In the genomic region with DNA sequence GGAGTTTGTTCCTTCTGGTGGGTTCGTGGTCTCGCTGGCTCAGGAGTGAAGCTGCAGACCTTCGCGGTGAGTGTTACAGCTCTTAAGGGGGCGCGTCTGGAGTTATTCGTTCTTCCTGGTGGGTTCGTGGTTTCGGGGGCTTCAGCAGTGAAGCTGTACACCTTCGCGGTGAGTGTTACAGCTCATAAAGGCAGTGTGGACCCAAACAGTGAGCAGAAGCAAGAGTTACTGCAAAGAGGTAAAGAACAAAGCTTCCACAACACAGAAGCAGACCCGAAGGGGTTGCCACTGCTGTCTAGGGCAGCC, we compare ENCODE assay signal across 13 cellular contexts. TPM values are rescaled to one million over a fixed set of nuclear protein-coding genes. Genes with fewer than 3 reads are reported as not detected.
DNase-seq lines count a peak whose midpoint lies in the region; ATAC-seq and TF ChIP-seq lines count a peak whose summit lies in the region.
"Not testable (repeated sequence)": the region's sequence is repeated elsewhere in the genome, so short reads cannot be mapped to it uniquely, and the experiment has no call there.
"Had no signal": no experiment of that assay in that cellular context is flagged by ENCODE, and none has a peak within 500 bp of the region (broad histone marks: within the 10 kb centered on the region; RNA-seq: fewer than 3 reads in every experiment).

No MANE protein-coding gene starts in this region.

- H3K4me1 ChIP-seq in DND-41 (ENCODE audit: insufficient read depth, low read length); neural progenitor cell: not testable (repeated sequence)

- not testable (repeated sequence) for H3K79me2 ChIP-seq in DND-41 (ENCODE audit: insufficient read depth, low read length); neural progenitor cell (ENCODE audit: low read depth)

- POLR2A ChIA-PET in T-cell (lab: Charles Lee), result interaction anchor here in 1 of 2 donors (0.5 to 0.7 kb wide), 2 partner anchors 1183 to 1384 kb away, joined by 3 read pairs; no protein-coding TSS in a partner anchor
- POLR2A ChIA-PET in activated naive CD8-positive, alpha-beta T cell treated with anti-CD3 and anti-CD28 coated beads, Interleukin-2, amount 10 ng/mL, durations not matched to agents 7 days and 5 days (lab: Charles Lee), result interaction anchor here (0.9 to 1.4 kb wide), 4 partner anchors 31 to 60 kb away, joined by 3 to 7 read pairs (median 4); no protein-coding TSS in a partner anchor
- POLR2A ChIA-PET in naive thymus-derived CD8-positive, alpha-beta T cell (lab: Charles Lee), result interaction anchor here (0.8 to 0.9 kb wide), 2 partner anchors 40 to 60 kb away, joined by 3 to 5 read pairs; no protein-coding TSS in a partner anchor

- not testable (repeated sequence) for H3K27me3 ChIP-seq in DND-41 (ENCODE audit: insufficient read depth, low read length, poor library complexity)
- peaks cover 11% of the 10 kb centered on the region for H3K27me3 ChIP-seq in neural progenitor cell

- H3K27ac Mint-ChIP-seq in T-cell; activated naive CD8-positive, alpha-beta T cell treated with anti-CD3 and anti-CD28 coated beads, Interleukin-2, amount 10 ng/mL, durations not matched to agents 7 days and 5 days; neural progenitor cell: not testable (repeated sequence)
- peak overlapping the region in 1 of 10 donors; percentile 37 for H3K27ac Mint-ChIP-seq in naive thymus-derived CD8-positive, alpha-beta T cell
- H3K27ac Mint-ChIP-seq in stimulated activated naive CD8-positive, alpha-beta T cell treated with anti-CD3 and anti-CD28 coated beads, Interleukin-15, Interleukin-2, amounts not matched to agents 100 ng/mL and 50 ng/mL, for 24 hours, result peak overlapping the region; percentile 14

- peak overlapping the region in 2 of 3 donors; percentile 6 to 32 for H3K4me3 Mint-ChIP-seq in T-cell
- H3K4me3 Mint-ChIP-seq in activated naive CD8-positive, alpha-beta T cell treated with anti-CD3 and anti-CD28 coated beads, Interleukin-2, amount 10 ng/mL, durations not matched to agents 7 days and 5 days, result peak overlapping the region; percentile 31
- H3K4me3 Mint-ChIP-seq in naive thymus-derived CD8-positive, alpha-beta T cell, result peak overlapping the region; percentile 21 to 76 (median 64)
- H3K4me3 Mint-ChIP-seq in neural progenitor cell; stimulated activated naive CD8-positive, alpha-beta T cell treated with anti-CD3 and anti-CD28 coated beads, Interleukin-15, Interleukin-2, amounts not matched to agents 100 ng/mL and 50 ng/mL, for 24 hours: not testable (repeated sequence)

- H3K4me1 Mint-ChIP-seq in T-cell; activated naive CD8-positive, alpha-beta T cell treated with anti-CD3 and anti-CD28 coated beads, Interleukin-2, amount 10 ng/mL, durations not matched to agents 7 days and 5 days; neural progenitor cell; stimulated activated naive CD8-positive, alpha-beta T cell treated with anti-CD3 and anti-CD28 coated beads, Interleukin-15, Interleukin-2, amounts not matched to agents 100 ng/mL and 50 ng/mL, for 24 hours (ENCODE audit: low read depth): not testable (repeated sequence)
- peaks cover 3 to 11% (median 7%) of the 10 kb centered on the region in 4 donors for H3K4me1 Mint-ChIP-seq in naive thymus-derived CD8-positive, alpha-beta T cell

- not testable (repeated sequence) for H3K9me3 Mint-ChIP-seq in T-cell; activated naive CD8-positive, alpha-beta T cell treated with anti-CD3 and anti-CD28 coated beads, Interleukin-2, amount 10 ng/mL, durations not matched to agents 7 days and 5 days; naive thymus-derived CD8-positive, alpha-beta T cell; neural progenitor cell; stimulated activated naive CD8-positive, alpha-beta T cell treated with anti-CD3 and anti-CD28 coated beads, Interleukin-15, Interleukin-2, amounts not matched to agents 100 ng/mL and 50 ng/mL, for 24 hours

- not testable (repeated sequence) for H3K4me3 ChIP-seq in DND-41 (ENCODE audit: low read depth in 1 of 2, low read length in 2 of 2); neural progenitor cell

- H2AFZ ChIP-seq in DND-41 (ENCODE audit: low read depth, low read length) (0 out of 2 replicates have a peak overlapping the region, but pooled peaks have one; percentile 16), neural progenitor cell (replicated peaks) (peak overlapping the region; percentile 71)

- H3K9ac ChIP-seq in DND-41 (ENCODE audit: low read depth, low read length); neural progenitor cell: not testable (repeated sequence)

- peaks cover 9 to 19% of the 10 kb centered on the region in 2 donors for H3K27me3 Mint-ChIP-seq in T-cell
- H3K27me3 Mint-ChIP-seq in activated naive CD8-positive, alpha-beta T cell treated with anti-CD3 and anti-CD28 coated beads, Interleukin-2, amount 10 ng/mL, durations not matched to agents 7 days and 5 days, result peaks cover 30% of the 10 kb centered on the region
- H3K27me3 Mint-ChIP-seq in naive thymus-derived CD8-positive, alpha-beta T cell, result peaks cover 3 to 30% (median 8%) of the 10 kb centered on the region in 5 donors
- not testable (repeated sequence) for H3K27me3 Mint-ChIP-seq in neural progenitor cell (ENCODE audit: insufficient read depth, low read depth); stimulated activated naive CD8-positive, alpha-beta T cell treated with anti-CD3 and anti-CD28 coated beads, Interleukin-15, Interleukin-2, amounts not matched to agents 100 ng/mL and 50 ng/mL, for 24 hours

- DNase-seq in DND-41, result peak; percentile 12
- DNase-seq in T-cell; activated naive CD8-positive, alpha-beta T cell treated with anti-CD3 and anti-CD28 coated beads, Interleukin-2, amount 10 ng/mL, durations not matched to agents 7 days and 5 days; naive thymus-derived CD8-positive, alpha-beta T cell; neural progenitor cell (ENCODE audit: low spot score): not testable (repeated sequence)

- not testable (repeated sequence) for H3F3A ChIP-seq in neural progenitor cell (ENCODE audit: low read depth)

- CTCF ChIA-PET in T-cell (lab: Charles Lee), result interaction anchor here (0.6 to 2.8 kb wide), 10 partner anchors 10 to 138 kb away, joined by 3 to 60 read pairs (median 4); no protein-coding TSS in a partner anchor

- not testable (repeated sequence) for H3K36me3 ChIP-seq in DND-41 (ENCODE audit: insufficient read depth, low read length); neural progenitor cell

- not testable (repeated sequence) for H3K9me3 ChIP-seq in DND-41 (ENCODE audit: insufficient read depth, low read length, severe bottlenecking); neural progenitor cell (ENCODE audit: low read depth)

- H3K4me2 ChIP-seq in DND-41 (ENCODE audit: insufficient read depth, low read length); neural progenitor cell: not testable (repeated sequence)

- not testable (repeated sequence) for H3K36me3 Mint-ChIP-seq in T-cell; activated naive CD8-positive, alpha-beta T cell treated with anti-CD3 and anti-CD28 coated beads, Interleukin-2, amount 10 ng/mL, durations not matched to agents 7 days and 5 days; naive thymus-derived CD8-positive, alpha-beta T cell; neural progenitor cell; stimulated activated naive CD8-positive, alpha-beta T cell treated with anti-CD3 and anti-CD28 coated beads, Interleukin-15, Interleukin-2, amounts not matched to agents 100 ng/mL and 50 ng/mL, for 24 hours (ENCODE audit: low read depth)

- not testable (repeated sequence) for ATAC-seq in DND-41 (ENCODE audit: insufficient read depth, low read depth); T-cell (replicated peaks in 1 of 4); activated naive CD8-positive, alpha-beta T cell treated with anti-CD3 and anti-CD28 coated beads, Interleukin-2, amount 10 ng/mL, durations not matched to agents 7 days and 5 days (ENCODE audit: low read depth)
- ATAC-seq in naive thymus-derived CD8-positive, alpha-beta T cell, result peak in 1 of 2 donors; percentile 15

- not testable (repeated sequence) for H4K20me1 ChIP-seq in DND-41 (ENCODE audit: insufficient read depth, low read length); neural progenitor cell (ENCODE audit: low read depth)

- TF ChIP-seq CTCF in DND-41 (IDR thresholded peaks at IDR 0.05; ENCODE audit: borderline replicate concordance, extremely low read depth, low read length, poor library complexity, severe bottlenecking); neural progenitor cell (IDR thresholded peaks at IDR 0.05): not testable (repeated sequence)

- H3K27ac ChIP-seq in DND-41 (ENCODE audit: low read length); neural progenitor cell: not testable (repeated sequence)

RNA-seq across cellular contexts. Expression of gene EPB42, which starts 5.1 kb away (rescaled TPM):
- total RNA-seq in T-cell (not detected), neural progenitor cell (ENCODE audit: low replicate concordance) (not detected in 2 replicates)
- not detected for total RNA-seq in activated naive CD8-positive, alpha-beta T cell treated with anti-CD3 and anti-CD28 coated beads, Interleukin-2, amount 10 ng/mL, durations not matched to agents 7 days and 5 days
- not detected for total RNA-seq in naive thymus-derived CD8-positive, alpha-beta T cell
- polyA plus RNA-seq in naive thymus-derived CD8-positive, alpha-beta T cell, result not detected
- total RNA-seq: A172; Caco-2; CD4-positive, CD25-positive, alpha-beta regulatory T cell; Daoy; GM23248; HFFc6; HT1080 had no signal
- polyA plus RNA-seq: GM23248 had no signal

RNA-seq across cellular contexts. Expression of gene CCNDBP1, which starts 40.7 kb away (rescaled TPM):
- total RNA-seq in T-cell, result 100 to 1,000 TPM in 3 of 5 donors, 10 to 100 TPM in 2; 91.3 to 103 (median 102) TPM
- 10 to 100 TPM; 80.4 to 86.5 TPM for total RNA-seq in activated naive CD8-positive, alpha-beta T cell treated with anti-CD3 and anti-CD28 coated beads, Interleukin-2, amount 10 ng/mL, durations not matched to agents 7 days and 5 days
- 100 to 1,000 TPM; 132 to 143 TPM for total RNA-seq in naive thymus-derived CD8-positive, alpha-beta T cell
- polyA plus RNA-seq in naive thymus-derived CD8-positive, alpha-beta T cell, result 100 to 1,000 TPM; 146 to 151 (median 147) TPM
- total RNA-seq in neural progenitor cell (ENCODE audit: low replicate concordance), result 43.1 and 44.3 TPM in 2 replicates

RNA-seq across cellular contexts. Expression of gene TGM5, which starts 40.8 kb away (rescaled TPM):
- total RNA-seq in T-cell (not detected), neural progenitor cell (ENCODE audit: low replicate concordance) (not detected in 2 replicates)
- under 1 TPM in 1 of 2 experiments, not detected in 1; 0.11 TPM for total RNA-seq in activated naive CD8-positive, alpha-beta T cell treated with anti-CD3 and anti-CD28 coated beads, Interleukin-2, amount 10 ng/mL, durations not matched to agents 7 days and 5 days
- not detected for total RNA-seq in naive thymus-derived CD8-positive, alpha-beta T cell
- polyA plus RNA-seq in naive thymus-derived CD8-positive, alpha-beta T cell, result not detected
- total RNA-seq: A172; Caco-2; CD4-positive, CD25-positive, alpha-beta regulatory T cell; Daoy; GM23248; HFFc6 had no signal
- polyA plus RNA-seq: CD4-positive, CD25-positive, alpha-beta regulatory T cell; GM23248 had no signal
